ENCODE assay signal across 2 cellular contexts in the genomic region with DNA sequence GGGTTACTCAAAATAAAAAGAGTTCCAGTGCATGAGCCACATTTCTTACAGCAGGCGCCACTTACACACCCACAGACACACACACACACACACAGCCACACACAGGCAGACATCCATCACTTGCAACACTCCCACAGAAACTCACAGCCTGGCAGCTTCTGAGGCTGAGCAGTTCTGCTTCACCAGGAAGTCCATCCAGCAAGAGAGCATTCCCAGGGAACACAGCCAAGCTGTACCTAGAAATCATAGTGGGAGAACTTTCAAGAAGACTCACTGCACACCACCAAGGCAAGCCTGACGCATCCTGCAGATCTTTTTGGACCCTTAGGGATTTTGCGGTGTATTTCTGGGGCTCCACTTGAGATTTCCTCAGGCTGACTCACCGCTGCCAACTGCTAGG.
TF ChIP-seq lines count a peak whose summit lies in the region.

No MANE protein-coding gene starts in this region.

TF ChIP-seq in IMR-90, 13 proteins besides CTCF, POLR2A, EP300 and RAD21:
- TF ChIP-seq, protein P1, sequence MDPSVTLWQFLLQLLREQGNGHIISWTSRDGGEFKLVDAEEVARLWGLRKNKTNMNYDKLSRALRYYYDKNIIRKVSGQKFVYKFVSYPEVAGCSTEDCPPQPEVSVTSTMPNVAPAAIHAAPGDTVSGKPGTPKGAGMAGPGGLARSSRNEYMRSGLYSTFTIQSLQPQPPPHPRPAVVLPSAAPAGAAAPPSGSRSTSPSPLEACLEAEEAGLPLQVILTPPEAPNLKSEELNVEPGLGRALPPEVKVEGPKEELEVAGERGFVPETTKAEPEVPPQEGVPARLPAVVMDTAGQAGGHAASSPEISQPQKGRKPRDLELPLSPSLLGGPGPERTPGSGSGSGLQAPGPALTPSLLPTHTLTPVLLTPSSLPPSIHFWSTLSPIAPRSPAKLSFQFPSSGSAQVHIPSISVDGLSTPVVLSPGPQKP (IDR thresholded peaks at IDR 0.05; ENCODE audit: borderline replicate concordance, low read depth, low read length): no peak

TF ChIP-seq in K562, 482 proteins besides CTCF, POLR2A, EP300 and RAD21 (continued from another document):
- peak; percentile 56; the same call in 1 of the 2 replicates for TF ChIP-seq ZNF75A (CRISPR knock-in tag; IDR thresholded peaks at IDR 0.05)
